In the genomic region with DNA sequence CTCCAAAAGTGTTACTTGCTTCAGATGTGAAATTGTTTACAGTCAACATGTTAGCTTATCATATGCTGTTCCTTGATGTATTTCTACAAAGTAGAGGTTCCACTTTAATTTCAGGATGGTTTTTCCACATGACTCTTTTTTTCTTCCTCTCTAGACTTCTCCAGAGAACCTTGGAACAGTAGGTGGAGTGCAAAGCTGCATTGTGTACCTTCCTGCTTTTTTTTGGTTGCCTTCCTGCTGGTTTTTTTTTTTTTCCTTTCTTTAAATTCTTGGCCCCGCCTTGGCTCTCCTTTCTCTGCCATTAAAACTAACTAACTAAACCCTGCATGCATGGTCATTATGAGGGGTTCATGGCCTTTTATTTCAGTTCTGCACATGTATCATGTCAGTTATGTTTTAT, we compare ENCODE assay signal across 21 cellular contexts.
"Had no signal": no experiment of that assay in that cellular context is flagged by ENCODE, and none has a peak within 500 bp of the region (broad histone marks: within the 10 kb centered on the region; RNA-seq: fewer than 3 reads in every experiment).

No MANE protein-coding gene starts in this region.

- H3K4me3 Mint-ChIP-seq: activated B cell treated with CpG ODN at 0.5 μM for 24 hours; activated CD4-positive, alpha-beta memory T cell treated with anti-CD3 and anti-CD28 coated beads for 36 hours; activated CD4-positive, alpha-beta T cell treated with anti-CD3 and anti-CD28 coated beads, Interleukin-2, amount 10 ng/mL, durations not matched to agents 7 days and 5 days; activated naive CD4-positive, alpha-beta T cell treated with anti-CD3 and anti-CD28 coated beads for 36 hours; activated naive CD8-positive, alpha-beta T cell; activated T-cell treated with anti-CD3 and anti-CD28 coated beads, Interleukin-2, amount 50 U/mL, for 4 hours; brain; T-helper 17 cell had no signal

- H3K27ac Mint-ChIP-seq: activated B cell treated with CpG ODN at 0.5 μM for 24 hours; activated CD4-positive, alpha-beta memory T cell treated with anti-CD3 and anti-CD28 coated beads for 36 hours; activated CD4-positive, alpha-beta T cell treated with anti-CD3 and anti-CD28 coated beads, Interleukin-2, amount 10 ng/mL, durations not matched to agents 7 days and 5 days; activated naive CD4-positive, alpha-beta T cell treated with anti-CD3 and anti-CD28 coated beads for 36 hours; activated naive CD8-positive, alpha-beta T cell; T-helper 17 cell had no signal

- DNase-seq: activated B cell treated with CpG ODN at 0.5 μM for 24 hours; activated CD4-positive, alpha-beta memory T cell treated with anti-CD3 and anti-CD28 coated beads for 36 hours; activated CD4-positive, alpha-beta T cell treated with anti-CD3 and anti-CD28 coated beads, Interleukin-2, amount 10 ng/mL, durations not matched to agents 7 days and 5 days; activated CD8-positive, alpha-beta memory T cell treated with anti-CD3 and anti-CD28 coated beads for 24 hours; activated gamma-delta T cell; activated naive CD4-positive, alpha-beta T cell treated with anti-CD3 and anti-CD28 coated beads for 36 hours; activated T-cell treated with anti-CD3 and anti-CD28 coated beads, Interleukin-2, amount 50 U/mL, for 4 hours; amygdala; Karpas-422; MM.1S; NCI-H1105; NCI-H146; NCI-H187 treated with DMSO at 0.1 percent for 48 hours; NCI-H2081 treated with DMSO at 0.1 percent for 48 hours; NCI-H446; NCI-H524; SIG-M5; T-helper 17 cell; T-helper 9 cell had no signal

- H3K27me3 Mint-ChIP-seq: activated B cell treated with CpG ODN at 0.5 μM for 24 hours; activated CD4-positive, alpha-beta memory T cell treated with anti-CD3 and anti-CD28 coated beads for 36 hours; activated CD4-positive, alpha-beta T cell treated with anti-CD3 and anti-CD28 coated beads, Interleukin-2, amount 10 ng/mL, durations not matched to agents 7 days and 5 days; activated naive CD8-positive, alpha-beta T cell; brain; T-helper 17 cell had no signal

- ATAC-seq: activated T-cell treated with anti-CD3 and anti-CD28 coated beads, Interleukin-2, amount 50 U/mL, for 4 hours; T-helper 17 cell had no signal

- H3K9me3 Mint-ChIP-seq: activated B cell treated with CpG ODN at 0.5 μM for 24 hours; activated CD4-positive, alpha-beta memory T cell treated with anti-CD3 and anti-CD28 coated beads for 36 hours; activated CD4-positive, alpha-beta T cell treated with anti-CD3 and anti-CD28 coated beads, Interleukin-2, amount 10 ng/mL, durations not matched to agents 7 days and 5 days; activated naive CD4-positive, alpha-beta T cell treated with anti-CD3 and anti-CD28 coated beads for 36 hours; activated T-cell treated with anti-CD3 and anti-CD28 coated beads, Interleukin-2, amount 50 U/mL, for 4 hours; brain had no signal
